In genomic region chr16:78200623-78201096, GRCh38 we compare ENCODE assay signal across 1 cellular context.
TF ChIP-seq lines count a peak whose summit lies in the region.

No MANE protein-coding gene starts in this region.

TF ChIP-seq in HepG2, 621 proteins besides CTCF, POLR2A, EP300 and RAD21 (continued from another document and continues in another):
- no peak for TF ChIP-seq SNAPC4 (CRISPR knock-in tag; IDR thresholded peaks at IDR 0.05)
- no peak for TF ChIP-seq RBFOX2 (IDR thresholded peaks at IDR 0.05; ENCODE audit: low read depth, low read length)
- TF ChIP-seq ZNF407 (CRISPR knock-in tag; IDR thresholded peaks at IDR 0.05; ENCODE audit: not compliant biosample characterization) = no peak
- no peak for TF ChIP-seq SKI (IDR thresholded peaks at IDR 0.05; ENCODE audit: partially characterized antibody)
- TF ChIP-seq ZNF792 (CRISPR knock-in tag; IDR thresholded peaks at IDR 0.05) = no peak
- peak; percentile 21; the same call in 1 of the 2 replicates for TF ChIP-seq ZMYM4 (CRISPR knock-in tag; IDR thresholded peaks at IDR 0.05)
- TF ChIP-seq POLR2AphosphoS2 (IDR thresholded peaks at IDR 0.05; ENCODE audit: low read depth, low read length) = no peak
- TF ChIP-seq MYPOP (CRISPR knock-in tag; IDR thresholded peaks at IDR 0.05) = no peak; the same call in 1 of the 2 replicates
- TF ChIP-seq ZNF639 (CRISPR knock-in tag; conservative IDR thresholded peaks at IDR 0.05) = no peak
- TF ChIP-seq HOXD1 (CRISPR knock-in tag; IDR thresholded peaks at IDR 0.05) = no peak; the same call in 1 of the 2 replicates
- peak; percentile 49; the same call in 1 of the 2 replicates for TF ChIP-seq HNF1A (IDR thresholded peaks at IDR 0.05; ENCODE audit: low read depth)
- peak; percentile 67; the same call in 1 of the 2 replicates for TF ChIP-seq HNF1A (CRISPR knock-in tag; IDR thresholded peaks at IDR 0.05; ENCODE audit: borderline replicate concordance)
- TF ChIP-seq MAFG (CRISPR knock-in tag; IDR thresholded peaks at IDR 0.05) = no peak
- no peak for TF ChIP-seq CENPT (CRISPR knock-in tag; IDR thresholded peaks at IDR 0.05; ENCODE audit: low read depth)
- no peak for TF ChIP-seq ZNF549 (CRISPR knock-in tag; IDR thresholded peaks at IDR 0.05)
- no peak for TF ChIP-seq TCF7L2 (IDR thresholded peaks at IDR 0.05; ENCODE audit: low read depth, low read length)
- TF ChIP-seq CSRNP2 (CRISPR knock-in tag; conservative IDR thresholded peaks at IDR 0.05; ENCODE audit: low read depth) = no peak
- peak; percentile 42; the same call in 1 of the 2 replicates for TF ChIP-seq FOXA1 (IDR thresholded peaks at IDR 0.05)
- peak; percentile 58; the same call in 1 of the 2 replicates for TF ChIP-seq FOXA1 (CRISPR knock-in tag; IDR thresholded peaks at IDR 0.05)
- TF ChIP-seq HDAC1 (CRISPR knock-in tag; IDR thresholded peaks at IDR 0.05) = peak; percentile 48
- no peak for TF ChIP-seq ZNF431 (CRISPR knock-in tag; IDR thresholded peaks at IDR 0.05; ENCODE audit: borderline replicate concordance, low read depth)
- TF ChIP-seq REPIN1 (CRISPR knock-in tag; IDR thresholded peaks at IDR 0.05; ENCODE audit: borderline replicate concordance, low read depth) = peak; percentile 22; the same call in 1 of the 2 replicates
- no peak for TF ChIP-seq LRRFIP1 (CRISPR knock-in tag; conservative IDR thresholded peaks at IDR 0.05)
- no peak for TF ChIP-seq MIER2 (CRISPR knock-in tag; IDR thresholded peaks at IDR 0.05)
- TF ChIP-seq POGZ (CRISPR knock-in tag; IDR thresholded peaks at IDR 0.05) = peak; percentile 26
- no peak for TF ChIP-seq ZNF276 (CRISPR knock-in tag; IDR thresholded peaks at IDR 0.05; ENCODE audit: low read depth)
- TF ChIP-seq ZNF616 (CRISPR knock-in tag; IDR thresholded peaks at IDR 0.05; ENCODE audit: low read depth) = no peak
